ENCODE assay signal across 30 cellular contexts in genomic region chr1:59089922-59090457, GRCh38.
"Had no signal": no experiment of that assay in that cellular context is flagged by ENCODE, and none has a peak within 500 bp of the region (broad histone marks: within the 10 kb centered on the region; RNA-seq: fewer than 3 reads in every experiment).

No MANE protein-coding gene starts in this region.

- H3K27me3 Mint-ChIP-seq: activated T-cell treated with anti-CD3 and anti-CD28 coated beads, Interleukin-2, amount 50 U/mL, for 24 hours; stimulated activated naive B cell treated with anti-CD40 and anti-IgM and Interleukin-4, amounts not matched to agents 10 μg/mL and 1 μg/mL and 100 μg/mL, for 72 hours had no signal

- DNase-seq: activated CD4-positive, alpha-beta memory T cell treated with anti-CD3 and anti-CD28 coated beads, Interleukin-2, amount 10 ng/mL, durations not matched to agents 7 days and 5 days; activated CD4-positive, alpha-beta T cell treated with anti-CD3 and anti-CD28 coated beads for 1 hour; activated CD4-positive, alpha-beta T cell treated with anti-CD3 and anti-CD28 coated beads, Interleukin-2, amount 10 ng/mL, durations not matched to agents 7 days and 5 days; activated CD8-positive, alpha-beta memory T cell treated with anti-CD3 and anti-CD28 coated beads, Interleukin-2, amount 50 U/mL, for 48 hours; activated gamma-delta T cell treated with Interleukin-2 at 50 U/mL for 16 hours; activated naive CD4-positive, alpha-beta T cell treated with anti-CD3 and anti-CD28 coated beads, Interleukin-2, amount 50 U/mL, for 16 hours; activated T-cell treated with anti-CD3 and anti-CD28 coated beads, Interleukin-2, amount 50 U/mL, for 24 hours; amniotic stem cell; brain microvascular endothelial cell; caudate nucleus; mammary epithelial cell; naive thymus-derived CD4-positive, alpha-beta T cell; pancreas; sigmoid colon; stimulated activated CD4-positive, alpha-beta T cell treated with anti-CD3 and anti-CD28 coated beads, Interleukin-1b, Interleukin-23, amount 100 ng/mL, for 48 hours; stimulated activated naive B cell treated with anti-CD40 and anti-IgM and Interleukin-4, amounts not matched to agents 10 μg/mL and 1 μg/mL and 100 μg/mL, for 72 hours; stomach; T-helper 2 cell; tibial artery had no signal

- H3K4me1 ChIP-seq: esophagus muscularis mucosa, pancreas, prostate gland, sigmoid colon, tibial artery had no signal

- H3K36me3 ChIP-seq: brain microvascular endothelial cell, esophagus muscularis mucosa, pancreas, prostate gland, sigmoid colon, stomach, tibial artery had no signal

- H3K4me2 ChIP-seq: smooth muscle cell had no signal

- H3K27ac Mint-ChIP-seq: activated CD4-positive, alpha-beta memory T cell treated with anti-CD3 and anti-CD28 coated beads, Interleukin-2, amount 10 ng/mL, durations not matched to agents 7 days and 5 days; activated CD4-positive, alpha-beta T cell treated with anti-CD3 and anti-CD28 coated beads, Interleukin-2, amount 10 ng/mL, durations not matched to agents 7 days and 5 days; activated T-cell treated with anti-CD3 and anti-CD28 coated beads, Interleukin-2, amount 50 U/mL, for 24 hours; activated T-helper 17 cell treated with anti-CD3 and anti-CD28 coated beads, Interleukin-2, amount 50 U/mL, for 72 hours; naive thymus-derived CD4-positive, alpha-beta T cell; stimulated activated naive B cell treated with anti-CD40 and anti-IgM and Interleukin-4, amounts not matched to agents 10 μg/mL and 1 μg/mL and 100 μg/mL, for 72 hours; WTC11 had no signal

- H3K9me3 ChIP-seq: pancreas, prostate gland had no signal

- H3K9me3 Mint-ChIP-seq: activated T-helper 17 cell treated with anti-CD3 and anti-CD28 coated beads, Interleukin-2, amount 50 U/mL, for 72 hours had no signal

- FAIRE-seq: astrocyte, endothelial cell of umbilical vein, frontal cortex, islet of Langerhans, pancreas, urothelium cell line had no signal

- H3K27me3 ChIP-seq: brain microvascular endothelial cell, esophagus muscularis mucosa, pancreas, sigmoid colon, stomach, tibial artery had no signal

- H3K4me3 ChIP-seq: esophagus muscularis mucosa, pancreas, prostate gland, sigmoid colon, smooth muscle cell, stomach, tibial artery had no signal

- ATAC-seq: activated T-helper 17 cell treated with anti-CD3 and anti-CD28 coated beads, Interleukin-2, amount 50 U/mL, for 72 hours; naive thymus-derived CD4-positive, alpha-beta T cell; stimulated activated naive B cell treated with anti-CD40 and anti-IgM and Interleukin-4, amounts not matched to agents 10 μg/mL and 1 μg/mL and 100 μg/mL, for 72 hours; WTC11 had no signal

- H3K27ac ChIP-seq: brain microvascular endothelial cell, esophagus muscularis mucosa, pancreas, prostate gland, sigmoid colon, stomach, tibial artery had no signal

- H3K4me1 Mint-ChIP-seq: activated CD4-positive, alpha-beta memory T cell treated with anti-CD3 and anti-CD28 coated beads, Interleukin-2, amount 10 ng/mL, durations not matched to agents 7 days and 5 days; activated CD4-positive, alpha-beta T cell treated with anti-CD3 and anti-CD28 coated beads, Interleukin-2, amount 10 ng/mL, durations not matched to agents 7 days and 5 days; activated T-helper 17 cell treated with anti-CD3 and anti-CD28 coated beads, Interleukin-2, amount 50 U/mL, for 72 hours; stimulated activated naive B cell treated with anti-CD40 and anti-IgM and Interleukin-4, amounts not matched to agents 10 μg/mL and 1 μg/mL and 100 μg/mL, for 72 hours had no signal

- H3K4me3 Mint-ChIP-seq: activated CD4-positive, alpha-beta memory T cell treated with anti-CD3 and anti-CD28 coated beads, Interleukin-2, amount 10 ng/mL, durations not matched to agents 7 days and 5 days; activated CD4-positive, alpha-beta T cell treated with anti-CD3 and anti-CD28 coated beads, Interleukin-2, amount 10 ng/mL, durations not matched to agents 7 days and 5 days; activated T-cell treated with anti-CD3 and anti-CD28 coated beads, Interleukin-2, amount 50 U/mL, for 24 hours; activated T-helper 17 cell treated with anti-CD3 and anti-CD28 coated beads, Interleukin-2, amount 50 U/mL, for 72 hours; mesothelial cell of epicardium; naive thymus-derived CD4-positive, alpha-beta T cell; stimulated activated naive B cell treated with anti-CD40 and anti-IgM and Interleukin-4, amounts not matched to agents 10 μg/mL and 1 μg/mL and 100 μg/mL, for 72 hours; WTC11 had no signal
